In the genomic region with DNA sequence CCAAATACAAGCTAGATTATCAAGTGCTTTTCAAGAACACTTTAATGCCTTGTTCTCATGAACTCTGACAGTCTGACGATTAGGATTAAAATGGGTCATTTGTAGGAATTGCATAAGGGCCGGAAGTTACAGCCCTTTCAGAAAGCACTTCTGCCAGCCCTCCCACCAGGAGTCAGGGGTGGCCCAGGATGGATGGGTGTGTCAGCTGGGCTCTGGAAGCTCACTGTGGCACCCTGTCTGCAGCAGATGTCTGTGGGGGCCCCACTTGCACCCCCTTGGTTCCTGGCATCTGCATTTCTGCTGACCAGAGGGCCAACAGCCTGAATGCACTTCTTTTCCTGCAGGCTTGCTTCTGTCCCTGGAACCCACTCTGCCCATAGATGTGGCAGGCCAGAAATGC, we compare ENCODE assay signal across 25 cellular contexts.
"Had no signal": no experiment of that assay in that cellular context is flagged by ENCODE, and none has a peak within 500 bp of the region (broad histone marks: within the 10 kb centered on the region; RNA-seq: fewer than 3 reads in every experiment).

No MANE protein-coding gene starts in this region.

- H3K36me3 Mint-ChIP-seq: type B pancreatic cell, WTC11 had no signal

- H3K9me3 ChIP-seq: gastroesophageal sphincter, right lobe of liver, thoracic aorta, vagina had no signal

- H3K4me3 ChIP-seq: gastroesophageal sphincter, right lobe of liver, thoracic aorta, vagina had no signal

- H3K27me3 ChIP-seq: right lobe of liver, vagina had no signal

- DNase-seq: activated CD4-positive, alpha-beta T cell treated with anti-CD3 and anti-CD28 coated beads for 1 hour; activated CD4-positive, alpha-beta T cell treated with anti-CD3 and anti-CD28 coated beads, Interleukin-2, amount 10 ng/mL, durations not matched to agents 7 days and 5 days; activated CD8-positive, alpha-beta T cell treated with anti-CD3 and anti-CD28 coated beads for 36 hours; activated gamma-delta T cell treated with Interleukin-2 at 50 U/mL for 16 hours; activated naive CD4-positive, alpha-beta T cell treated with anti-CD3 and anti-CD28 coated beads, Interleukin-2, amount 50 U/mL, for 16 hours; activated T-cell treated with anti-CD3 and anti-CD28 coated beads, Interleukin-2, amount 50 U/mL, for 4 hours; amniotic stem cell; central memory CD4-positive, alpha-beta T cell; effector CD8-positive, alpha-beta T cell; hippocampal formation; kidney; left colon; mesenchymal stem cell; right lobe of liver; stimulated activated CD4-positive, alpha-beta T cell treated with anti-CD3 and anti-CD28 coated beads, Interleukin-12 subunit alpha, Interleukin-12 subunit beta, amount 100 ng/mL, for 4 hours; stimulated activated CD4-positive, alpha-beta T cell treated with anti-CD3 and anti-CD28 coated beads, Interleukin-4, amount 100 ng/mL, for 1 hour; stimulated activated naive CD8-positive, alpha-beta T cell treated with anti-CD3 and anti-CD28 coated beads, Interleukin-15, Interleukin-2, amounts not matched to agents 100 U/mL and 50 U/mL, for 24 hours; T-helper 2 cell had no signal

- H3K4me1 Mint-ChIP-seq: activated T-helper 17 cell treated with anti-CD3 and anti-CD28 coated beads, Interleukin-2, amount 50 U/mL, for 72 hours; nephron had no signal

- H3K27ac Mint-ChIP-seq: activated T-helper 17 cell treated with anti-CD3 and anti-CD28 coated beads, Interleukin-2, amount 50 U/mL, for 72 hours; nephron; type B pancreatic cell; WTC11 had no signal

- H3K4me3 Mint-ChIP-seq: activated CD4-positive, alpha-beta T cell treated with anti-CD3 and anti-CD28 coated beads, Interleukin-2, amount 10 ng/mL, durations not matched to agents 7 days and 5 days; activated CD8-positive, alpha-beta T cell treated with anti-CD3 and anti-CD28 coated beads for 36 hours; activated T-helper 17 cell treated with anti-CD3 and anti-CD28 coated beads, Interleukin-2, amount 50 U/mL, for 72 hours; nephron; type B pancreatic cell; WTC11 had no signal

- H3K27me3 Mint-ChIP-seq: activated CD4-positive, alpha-beta T cell treated with anti-CD3 and anti-CD28 coated beads, Interleukin-2, amount 10 ng/mL, durations not matched to agents 7 days and 5 days; activated CD8-positive, alpha-beta T cell treated with anti-CD3 and anti-CD28 coated beads for 36 hours; activated T-helper 17 cell treated with anti-CD3 and anti-CD28 coated beads, Interleukin-2, amount 50 U/mL, for 72 hours had no signal

- H3K36me3 ChIP-seq: gastroesophageal sphincter, right lobe of liver, thoracic aorta, vagina had no signal

- ATAC-seq: activated CD8-positive, alpha-beta T cell treated with anti-CD3 and anti-CD28 coated beads for 36 hours; activated T-cell treated with anti-CD3 and anti-CD28 coated beads, Interleukin-2, amount 50 U/mL, for 4 hours; activated T-helper 17 cell treated with anti-CD3 and anti-CD28 coated beads, Interleukin-2, amount 50 U/mL, for 72 hours; gastroesophageal sphincter; left colon; stimulated activated naive CD8-positive, alpha-beta T cell treated with anti-CD3 and anti-CD28 coated beads, Interleukin-15, Interleukin-2, amounts not matched to agents 100 U/mL and 50 U/mL, for 24 hours; WTC11 had no signal

- H3K9me3 Mint-ChIP-seq: activated CD4-positive, alpha-beta T cell treated with anti-CD3 and anti-CD28 coated beads, Interleukin-2, amount 10 ng/mL, durations not matched to agents 7 days and 5 days; activated CD8-positive, alpha-beta T cell treated with anti-CD3 and anti-CD28 coated beads for 36 hours; activated T-cell treated with anti-CD3 and anti-CD28 coated beads, Interleukin-2, amount 50 U/mL, for 4 hours; activated T-helper 17 cell treated with anti-CD3 and anti-CD28 coated beads, Interleukin-2, amount 50 U/mL, for 72 hours; nephron; type B pancreatic cell; WTC11 had no signal

- H3K4me1 ChIP-seq: gastroesophageal sphincter, vagina had no signal

- H3K27ac ChIP-seq: gastroesophageal sphincter, right lobe of liver, thoracic aorta, vagina had no signal
